Comparison of ENCODE assay signal across 1 cellular context in the genomic region with DNA sequence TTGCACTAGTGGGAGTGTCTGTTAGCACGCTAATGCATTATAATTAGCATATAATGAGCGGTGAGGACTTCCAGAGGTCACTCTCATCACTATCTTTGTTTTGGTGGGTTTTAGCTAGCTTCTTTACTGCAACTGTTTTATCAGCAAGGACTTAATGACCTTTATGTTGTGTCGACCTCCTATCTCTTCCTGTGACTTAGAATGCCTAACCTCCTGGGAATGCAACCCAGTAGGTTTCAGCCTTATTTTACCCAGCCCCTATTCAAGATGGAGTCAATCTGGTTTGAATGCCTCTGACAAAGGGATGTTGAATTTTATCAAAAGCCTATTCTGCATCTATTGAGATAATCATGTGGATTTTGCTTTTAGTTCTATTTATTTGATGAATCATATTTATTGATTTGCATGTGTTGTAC.
TF ChIP-seq lines count a peak whose summit lies in the region.

No MANE protein-coding gene starts in this region.

TF ChIP-seq in K562, 482 proteins besides CTCF, POLR2A, EP300 and RAD21 (continued from another document and continues in another):
- TF ChIP-seq CAMTA2 (CRISPR knock-in tag; conservative IDR thresholded peaks at IDR 0.05) (no peak), TSC22D4 (tag; IDR thresholded peaks at IDR 0.05) (no peak), ZFP30 (CRISPR knock-in tag; IDR thresholded peaks at IDR 0.05; ENCODE audit: borderline replicate concordance) (no peak), HNRNPUL1 (IDR thresholded peaks at IDR 0.05; ENCODE audit: low read length) (no peak), ZNF12 (CRISPR knock-in tag; IDR thresholded peaks at IDR 0.05) (no peak), KLF13 (tag; IDR thresholded peaks at IDR 0.05; ENCODE audit: borderline replicate concordance, low read depth) (no peak), ZNF324 (CRISPR knock-in tag; IDR thresholded peaks at IDR 0.05) (no peak), PHF8 (IDR thresholded peaks at IDR 0.05; ENCODE audit: borderline replicate concordance, low read length) (no peak), HDAC3 (IDR thresholded peaks at IDR 0.05; ENCODE audit: borderline replicate concordance, partially characterized antibody) (no peak), ZC3H4 (CRISPR knock-in tag; IDR thresholded peaks at IDR 0.05; ENCODE audit: borderline replicate concordance) (no peak), EZH2 (IDR thresholded peaks at IDR 0.05; ENCODE audit: borderline replicate concordance, low read depth, low read length) (no peak), ELF4 (CRISPR knock-in tag; IDR thresholded peaks at IDR 0.05) (no peak), ARNT (IDR thresholded peaks at IDR 0.05) (no peak), ZNF175 (CRISPR knock-in tag; IDR thresholded peaks at IDR 0.05; ENCODE audit: low read depth) (peak; percentile 83), ATF1 (CRISPR knock-in tag; IDR thresholded peaks at IDR 0.05) (no peak), ATF1 (tag; IDR thresholded peaks at IDR 0.05) (no peak), NFATC3 (IDR thresholded peaks at IDR 0.05) (no peak), NBN (IDR thresholded peaks at IDR 0.05; ENCODE audit: low read depth) (no peak), IRF2 (CRISPR knock-in tag; IDR thresholded peaks at IDR 0.05) (no peak), SIRT6 (IDR thresholded peaks at IDR 0.05; ENCODE audit: low read depth, low read length) (no peak), PYGO2 (tag; IDR thresholded peaks at IDR 0.05) (peak; percentile 66; the same call in 1 of the 2 replicates), DMBX1 (CRISPR knock-in tag; IDR thresholded peaks at IDR 0.05; ENCODE audit: borderline replicate concordance) (peak; percentile 70; the same call in 1 of the 2 replicates), COPS2 (conservative IDR thresholded peaks at IDR 0.05) (no peak), FOXA3 (CRISPR knock-in tag; conservative IDR thresholded peaks at IDR 0.05 in 1 of 2, IDR thresholded peaks at IDR 0.05 in 1 of 2) (no peak), POLR2H (tag; IDR thresholded peaks at IDR 0.05; ENCODE audit: low read depth) (no peak), ZNF785 (CRISPR knock-in tag; IDR thresholded peaks at IDR 0.05) (no peak), ARID1B (IDR thresholded peaks at IDR 0.05) (no peak), RBM34 (IDR thresholded peaks at IDR 0.05; ENCODE audit: borderline replicate concordance, insufficient read depth, low read length) (no peak), MAFK (IDR thresholded peaks at IDR 0.05; ENCODE audit: low read length) (no peak), ADNP (tag; IDR thresholded peaks at IDR 0.05) (no peak), FOXK1 (CRISPR knock-in tag; IDR thresholded peaks at IDR 0.05; ENCODE audit: borderline replicate concordance) (no peak), ETS2 (tag; IDR thresholded peaks at IDR 0.05; ENCODE audit: borderline replicate concordance, poor library complexity, severe bottlenecking) (no peak), NR2C1 (IDR thresholded peaks at IDR 0.05) (no peak), NR2C1 (tag; IDR thresholded peaks at IDR 0.05) (peak; percentile 74), ETV1 (tag; conservative IDR thresholded peaks at IDR 0.05; ENCODE audit: low read depth) (peak; percentile 48; the same call in 1 of the 2 replicates), MTA3 (IDR thresholded peaks at IDR 0.05; ENCODE audit: borderline replicate concordance) (no peak), RBM17 (IDR thresholded peaks at IDR 0.05; ENCODE audit: borderline replicate concordance, low read depth, low read length) (no peak), LARP7 (IDR thresholded peaks at IDR 0.05) (no peak), TBL1XR1 (IDR thresholded peaks at IDR 0.05; ENCODE audit: low read length in 2 of 2) (no peak), ZNF586 (CRISPR knock-in tag; conservative IDR thresholded peaks at IDR 0.05) (no peak), FOSL1 (tag; conservative IDR thresholded peaks at IDR 0.05) (no peak), MXI1 (IDR thresholded peaks at IDR 0.05; ENCODE audit: low read depth, low read length) (no peak), ZFX (CRISPR knock-in tag; IDR thresholded peaks at IDR 0.05) (no peak)
- TF ChIP-seq, protein P1, sequence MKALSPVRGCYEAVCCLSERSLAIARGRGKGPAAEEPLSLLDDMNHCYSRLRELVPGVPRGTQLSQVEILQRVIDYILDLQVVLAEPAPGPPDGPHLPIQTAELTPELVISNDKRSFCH (CRISPR knock-in tag; IDR thresholded peaks at IDR 0.05), result no peak
- TF ChIP-seq, protein P1 (tag; IDR thresholded peaks at IDR 0.05), result peak; percentile 75
- TF ChIP-seq, protein P2, sequence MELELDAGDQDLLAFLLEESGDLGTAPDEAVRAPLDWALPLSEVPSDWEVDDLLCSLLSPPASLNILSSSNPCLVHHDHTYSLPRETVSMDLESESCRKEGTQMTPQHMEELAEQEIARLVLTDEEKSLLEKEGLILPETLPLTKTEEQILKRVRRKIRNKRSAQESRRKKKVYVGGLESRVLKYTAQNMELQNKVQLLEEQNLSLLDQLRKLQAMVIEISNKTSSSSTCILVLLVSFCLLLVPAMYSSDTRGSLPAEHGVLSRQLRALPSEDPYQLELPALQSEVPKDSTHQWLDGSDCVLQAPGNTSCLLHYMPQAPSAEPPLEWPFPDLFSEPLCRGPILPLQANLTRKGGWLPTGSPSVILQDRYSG (tag; conservative IDR thresholded peaks at IDR 0.05; ENCODE audit: low read depth), result 0 out of 2 replicates have a peak, but pooled peaks have one; percentile 51
- TF ChIP-seq, protein P3, sequence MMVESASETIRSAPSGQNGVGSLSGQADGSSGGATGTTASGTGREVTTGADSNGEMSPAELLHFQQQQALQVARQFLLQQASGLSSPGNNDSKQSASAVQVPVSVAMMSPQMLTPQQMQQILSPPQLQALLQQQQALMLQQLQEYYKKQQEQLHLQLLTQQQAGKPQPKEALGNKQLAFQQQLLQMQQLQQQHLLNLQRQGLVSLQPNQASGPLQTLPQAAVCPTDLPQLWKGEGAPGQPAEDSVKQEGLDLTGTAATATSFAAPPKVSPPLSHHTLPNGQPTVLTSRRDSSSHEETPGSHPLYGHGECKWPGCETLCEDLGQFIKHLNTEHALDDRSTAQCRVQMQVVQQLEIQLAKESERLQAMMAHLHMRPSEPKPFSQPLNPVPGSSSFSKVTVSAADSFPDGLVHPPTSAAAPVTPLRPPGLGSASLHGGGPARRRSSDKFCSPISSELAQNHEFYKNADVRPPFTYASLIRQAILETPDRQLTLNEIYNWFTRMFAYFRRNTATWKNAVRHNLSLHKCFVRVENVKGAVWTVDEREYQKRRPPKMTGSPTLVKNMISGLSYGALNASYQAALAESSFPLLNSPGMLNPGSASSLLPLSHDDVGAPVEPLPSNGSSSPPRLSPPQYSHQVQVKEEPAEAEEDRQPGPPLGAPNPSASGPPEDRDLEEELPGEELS (CRISPR knock-in tag; IDR thresholded peaks at IDR 0.05; ENCODE audit: borderline replicate concordance), result no peak
- TF ChIP-seq, protein P4, sequence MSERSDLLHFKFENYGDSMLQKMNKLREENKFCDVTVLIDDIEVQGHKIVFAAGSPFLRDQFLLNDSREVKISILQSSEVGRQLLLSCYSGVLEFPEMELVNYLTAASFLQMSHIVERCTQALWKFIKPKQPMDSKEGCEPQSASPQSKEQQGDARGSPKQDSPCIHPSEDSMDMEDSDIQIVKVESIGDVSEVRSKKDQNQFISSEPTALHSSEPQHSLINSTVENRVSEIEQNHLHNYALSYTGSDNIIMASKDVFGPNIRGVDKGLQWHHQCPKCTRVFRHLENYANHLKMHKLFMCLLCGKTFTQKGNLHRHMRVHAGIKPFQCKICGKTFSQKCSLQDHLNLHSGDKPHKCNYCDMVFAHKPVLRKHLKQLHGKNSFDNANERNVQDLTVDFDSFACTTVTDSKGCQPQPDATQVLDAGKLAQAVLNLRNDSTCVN (CRISPR knock-in tag; IDR thresholded peaks at IDR 0.05), result no peak
- TF ChIP-seq, protein P5, sequence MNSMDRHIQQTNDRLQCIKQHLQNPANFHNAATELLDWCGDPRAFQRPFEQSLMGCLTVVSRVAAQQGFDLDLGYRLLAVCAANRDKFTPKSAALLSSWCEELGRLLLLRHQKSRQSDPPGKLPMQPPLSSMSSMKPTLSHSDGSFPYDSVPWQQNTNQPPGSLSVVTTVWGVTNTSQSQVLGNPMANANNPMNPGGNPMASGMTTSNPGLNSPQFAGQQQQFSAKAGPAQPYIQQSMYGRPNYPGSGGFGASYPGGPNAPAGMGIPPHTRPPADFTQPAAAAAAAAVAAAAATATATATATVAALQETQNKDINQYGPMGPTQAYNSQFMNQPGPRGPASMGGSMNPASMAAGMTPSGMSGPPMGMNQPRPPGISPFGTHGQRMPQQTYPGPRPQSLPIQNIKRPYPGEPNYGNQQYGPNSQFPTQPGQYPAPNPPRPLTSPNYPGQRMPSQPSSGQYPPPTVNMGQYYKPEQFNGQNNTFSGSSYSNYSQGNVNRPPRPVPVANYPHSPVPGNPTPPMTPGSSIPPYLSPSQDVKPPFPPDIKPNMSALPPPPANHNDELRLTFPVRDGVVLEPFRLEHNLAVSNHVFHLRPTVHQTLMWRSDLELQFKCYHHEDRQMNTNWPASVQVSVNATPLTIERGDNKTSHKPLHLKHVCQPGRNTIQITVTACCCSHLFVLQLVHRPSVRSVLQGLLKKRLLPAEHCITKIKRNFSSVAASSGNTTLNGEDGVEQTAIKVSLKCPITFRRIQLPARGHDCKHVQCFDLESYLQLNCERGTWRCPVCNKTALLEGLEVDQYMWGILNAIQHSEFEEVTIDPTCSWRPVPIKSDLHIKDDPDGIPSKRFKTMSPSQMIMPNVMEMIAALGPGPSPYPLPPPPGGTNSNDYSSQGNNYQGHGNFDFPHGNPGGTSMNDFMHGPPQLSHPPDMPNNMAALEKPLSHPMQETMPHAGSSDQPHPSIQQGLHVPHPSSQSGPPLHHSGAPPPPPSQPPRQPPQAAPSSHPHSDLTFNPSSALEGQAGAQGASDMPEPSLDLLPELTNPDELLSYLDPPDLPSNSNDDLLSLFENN (IDR thresholded peaks at IDR 0.05; ENCODE audit: low read depth in 2 of 2, low read length in 2 of 2), result no peak
- TF ChIP-seq, protein P6, sequence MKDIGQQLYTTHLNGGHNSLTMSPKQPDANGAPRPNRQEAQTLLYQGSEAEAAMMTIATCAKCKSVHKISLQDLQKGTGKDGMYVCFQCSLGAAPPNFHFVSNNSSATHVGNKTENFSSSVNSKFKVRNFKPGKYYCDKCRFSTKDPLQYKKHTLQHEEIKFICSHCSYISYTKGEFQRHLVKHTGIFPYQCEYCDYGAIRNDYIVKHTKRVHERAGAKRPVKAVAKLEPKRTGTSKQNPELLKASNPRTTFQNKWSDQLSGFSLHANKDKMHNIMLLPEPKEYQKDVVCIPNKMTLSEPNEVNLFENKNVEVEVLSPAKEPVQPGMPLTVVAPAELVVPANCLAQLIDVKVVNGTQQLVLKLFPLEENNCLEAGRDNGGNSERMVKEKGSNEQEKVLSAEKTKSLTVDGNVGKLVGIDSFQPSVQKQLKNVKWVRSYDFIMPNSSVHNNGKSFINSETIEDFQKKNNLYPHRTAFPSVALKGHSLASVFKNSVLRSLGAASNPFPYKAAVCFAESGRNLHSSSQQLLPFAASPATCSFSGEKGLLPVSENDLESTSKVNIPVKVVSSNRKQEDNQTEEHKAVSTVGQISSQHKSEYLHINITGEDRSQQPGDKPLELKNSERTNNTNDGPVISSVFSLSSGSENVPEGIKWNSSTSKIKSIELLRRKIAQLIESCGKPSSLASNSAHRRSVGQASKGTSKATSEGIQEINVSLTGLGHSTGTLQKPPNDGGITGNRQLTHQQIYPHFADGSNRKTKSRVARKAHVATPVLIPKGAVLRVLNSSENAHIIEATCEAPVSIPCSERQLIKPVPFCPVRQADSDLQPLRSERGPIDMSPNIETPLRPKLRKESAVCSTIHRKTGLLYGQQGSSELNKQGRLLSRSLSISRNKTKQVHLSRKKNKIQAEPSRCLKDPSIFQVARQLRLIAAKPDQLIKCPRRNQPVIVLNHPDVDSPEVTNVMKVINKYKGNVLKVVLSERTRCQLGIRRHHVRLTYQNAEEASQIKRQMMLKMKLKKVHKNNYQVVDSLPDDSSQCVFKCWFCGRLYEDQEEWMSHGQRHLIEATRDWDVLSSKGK (CRISPR knock-in tag; IDR thresholded peaks at IDR 0.05), result no peak
- TF ChIP-seq, protein P7, sequence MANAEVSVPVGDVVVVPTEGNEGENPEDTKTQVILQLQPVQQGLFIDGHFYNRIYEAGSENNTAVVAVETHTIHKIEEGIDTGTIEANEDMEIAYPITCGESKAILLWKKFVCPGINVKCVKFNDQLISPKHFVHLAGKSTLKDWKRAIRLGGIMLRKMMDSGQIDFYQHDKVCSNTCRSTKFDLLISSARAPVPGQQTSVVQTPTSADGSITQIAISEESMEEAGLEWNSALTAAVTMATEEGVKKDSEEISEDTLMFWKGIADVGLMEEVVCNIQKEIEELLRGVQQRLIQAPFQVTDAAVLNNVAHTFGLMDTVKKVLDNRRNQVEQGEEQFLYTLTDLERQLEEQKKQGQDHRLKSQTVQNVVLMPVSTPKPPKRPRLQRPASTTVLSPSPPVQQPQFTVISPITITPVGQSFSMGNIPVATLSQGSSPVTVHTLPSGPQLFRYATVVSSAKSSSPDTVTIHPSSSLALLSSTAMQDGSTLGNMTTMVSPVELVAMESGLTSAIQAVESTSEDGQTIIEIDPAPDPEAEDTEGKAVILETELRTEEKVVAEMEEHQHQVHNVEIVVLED (CRISPR knock-in tag; IDR thresholded peaks at IDR 0.05), result no peak
- TF ChIP-seq, protein P8, sequence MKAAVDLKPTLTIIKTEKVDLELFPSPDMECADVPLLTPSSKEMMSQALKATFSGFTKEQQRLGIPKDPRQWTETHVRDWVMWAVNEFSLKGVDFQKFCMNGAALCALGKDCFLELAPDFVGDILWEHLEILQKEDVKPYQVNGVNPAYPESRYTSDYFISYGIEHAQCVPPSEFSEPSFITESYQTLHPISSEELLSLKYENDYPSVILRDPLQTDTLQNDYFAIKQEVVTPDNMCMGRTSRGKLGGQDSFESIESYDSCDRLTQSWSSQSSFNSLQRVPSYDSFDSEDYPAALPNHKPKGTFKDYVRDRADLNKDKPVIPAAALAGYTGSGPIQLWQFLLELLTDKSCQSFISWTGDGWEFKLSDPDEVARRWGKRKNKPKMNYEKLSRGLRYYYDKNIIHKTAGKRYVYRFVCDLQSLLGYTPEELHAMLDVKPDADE (conservative IDR thresholded peaks at IDR 0.05; ENCODE audit: control insufficient read depth, low read depth, low read length), result no peak
- TF ChIP-seq, protein P9, sequence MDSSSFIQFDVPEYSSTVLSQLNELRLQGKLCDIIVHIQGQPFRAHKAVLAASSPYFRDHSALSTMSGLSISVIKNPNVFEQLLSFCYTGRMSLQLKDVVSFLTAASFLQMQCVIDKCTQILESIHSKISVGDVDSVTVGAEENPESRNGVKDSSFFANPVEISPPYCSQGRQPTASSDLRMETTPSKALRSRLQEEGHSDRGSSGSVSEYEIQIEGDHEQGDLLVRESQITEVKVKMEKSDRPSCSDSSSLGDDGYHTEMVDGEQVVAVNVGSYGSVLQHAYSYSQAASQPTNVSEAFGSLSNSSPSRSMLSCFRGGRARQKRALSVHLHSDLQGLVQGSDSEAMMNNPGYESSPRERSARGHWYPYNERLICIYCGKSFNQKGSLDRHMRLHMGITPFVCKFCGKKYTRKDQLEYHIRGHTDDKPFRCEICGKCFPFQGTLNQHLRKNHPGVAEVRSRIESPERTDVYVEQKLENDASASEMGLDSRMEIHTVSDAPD (CRISPR knock-in tag; IDR thresholded peaks at IDR 0.05), result 0 out of 2 replicates have a peak, but pooled peaks have one; percentile 28
- TF ChIP-seq, protein P10, sequence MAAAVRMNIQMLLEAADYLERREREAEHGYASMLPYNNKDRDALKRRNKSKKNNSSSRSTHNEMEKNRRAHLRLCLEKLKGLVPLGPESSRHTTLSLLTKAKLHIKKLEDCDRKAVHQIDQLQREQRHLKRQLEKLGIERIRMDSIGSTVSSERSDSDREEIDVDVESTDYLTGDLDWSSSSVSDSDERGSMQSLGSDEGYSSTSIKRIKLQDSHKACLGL (CRISPR knock-in tag; IDR thresholded peaks at IDR 0.05; ENCODE audit: borderline replicate concordance, poor library complexity, severe bottlenecking), result no peak
